25 cellular contexts compared by ENCODE assay signal in the genomic region with DNA sequence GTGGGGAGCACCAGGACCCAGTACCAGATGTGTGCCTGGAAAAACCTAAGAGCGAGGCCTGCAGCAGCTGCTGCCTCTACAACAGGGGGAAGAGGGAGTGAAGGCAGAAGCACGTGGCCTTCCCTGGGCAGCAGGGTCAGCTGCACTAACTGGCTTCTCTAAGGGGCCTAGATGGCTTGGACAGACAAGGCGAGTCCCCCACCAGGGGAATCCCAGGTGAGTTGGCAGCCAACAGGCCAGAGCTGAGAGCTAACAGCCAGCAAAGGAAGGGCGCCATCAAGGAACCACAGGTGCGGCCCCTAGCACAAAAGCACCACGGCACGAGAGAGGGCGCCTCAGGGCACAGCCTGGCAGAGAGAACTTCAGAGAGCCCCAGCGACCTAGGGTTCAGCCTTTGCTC. TPM values are rescaled to one million over a fixed set of nuclear protein-coding genes. Genes with fewer than 3 reads are reported as not detected.
A peak's percentile ranks its signal among the peaks of the same experiment; 100 is the strongest.
DNase-seq lines count a peak whose midpoint lies in the region; ATAC-seq and TF ChIP-seq lines count a peak whose summit lies in the region.
"Had no signal": no experiment of that assay in that cellular context is flagged by ENCODE, and none has a peak within 500 bp of the region (broad histone marks: within the 10 kb centered on the region; RNA-seq: fewer than 3 reads in every experiment).

No MANE protein-coding gene starts in this region.

- TF ChIP-seq CTCF in heart right ventricle (IDR thresholded peaks at IDR 0.05): no peak
- TF ChIP-seq CTCF in chondrocyte (IDR thresholded peaks at IDR 0.05): no peak
- no peak for TF ChIP-seq CTCF in GM10248 (IDR thresholded peaks at IDR 0.05; ENCODE audit: control extremely low read depth, extremely low read depth, low read depth, missing control alignments)
- TF ChIP-seq CTCF in stomach (IDR thresholded peaks at IDR 0.05): no peak

- DNase-seq in cardiac septum (ENCODE audit: low spot score) (peak; percentile 67), heart right ventricle (no peak), chondrocyte (ENCODE audit: low spot score) (peak; percentile 48), neuronal stem cell (ENCODE audit: low spot score) (no peak), GM10248 (ENCODE audit: extremely low spot score) (no peak), stomach (no peak)
- DNase-seq: AML-193; CD4-positive, alpha-beta T cell; COR-L47; Kasumi-1; NCI-H2029; NCI-H446; NCI-H526; NCI-H82; NK-92 treated with Interleukin-12 subunit alpha and Interleukin-12 subunit beta, amount 100 ng/mL, for 24 hours; PC-9; SHP77 had no signal

- intact Hi-C loops in cardiac septum (cut with DNase I) (no loop called here), heart right ventricle (cut with DNase I) (no loop called here), stomach (cut with DNase I; ENCODE audit: low total_unique reads) (no loop called here)

- H3K4me3 ChIP-seq in heart right ventricle: no peak overlapping the region
- peak overlapping the region in 1 of 2 donors; percentile 46 for H3K4me3 ChIP-seq in neuronal stem cell (ENCODE audit: low read length in 2 of 2)
- no peak overlapping the region for H3K4me3 ChIP-seq in stomach
- H3K4me3 ChIP-seq: BLaER1 treated with 17β-estradiol and CSF1 and Interleukin-3, amounts not matched to agents 10 nM and 100 nM; PC-9 had no signal

- CTCF ChIA-PET in GM10248 (lab: Yijun Ruan, JAX): interaction anchor here (1.2 kb wide), 1 partner anchor 19 kb away, joined by 3 read pairs; no protein-coding TSS in a partner anchor

- H2BK5ac ChIP-seq in neuronal stem cell (ENCODE audit: low read length): no peak overlapping the region

- no peak for TF ChIP-seq POLR2A in stomach (IDR thresholded peaks at IDR 0.05)

- H2AFZ ChIP-seq in neuronal stem cell (ENCODE audit: low read length): no peak overlapping the region
- H2AFZ ChIP-seq: PC-9 had no signal

- H2BK120ac ChIP-seq in neuronal stem cell (ENCODE audit: low read depth, low read length): no peak overlapping the region

- H3K27me3 ChIP-seq in heart right ventricle (peaks cover 0 to 22% (median 0%) of the 10 kb centered on the region in 7 donors), neuronal stem cell (ENCODE audit: control insufficient read depth in 3 of 3, insufficient read depth in 3 of 3, low read depth in 1 of 3, low read length in 3 of 3) (no peaks in the 10 kb centered on the region), stomach (peaks cover 0 to 9% (median 0%) of the 10 kb centered on the region in 3 donors)
- H3K27me3 ChIP-seq: BLaER1 treated with 17β-estradiol and CSF1 and Interleukin-3, amounts not matched to agents 10 nM and 100 nM had no signal

- no peaks in the 10 kb centered on the region for H3K9me3 ChIP-seq in heart right ventricle
- H3K9me3 ChIP-seq in neuronal stem cell (replicated peaks in 1 of 2; ENCODE audit: control insufficient read depth in 2 of 2, insufficient read depth in 1 of 2, low read depth in 1 of 2, low read length in 2 of 2): no peaks in the 10 kb centered on the region
- H3K9me3 ChIP-seq in stomach: no peaks in the 10 kb centered on the region
- H3K9me3 ChIP-seq: BLaER1 treated with 17β-estradiol and CSF1 and Interleukin-3, amounts not matched to agents 10 nM and 100 nM had no signal

- no peak overlapping the region for H3K4me2 ChIP-seq in neuronal stem cell (ENCODE audit: insufficient read depth, low read length, poor library complexity, severe bottlenecking)
- H3K4me2 ChIP-seq: BLaER1 treated with 17β-estradiol and CSF1 and Interleukin-3, amounts not matched to agents 10 nM and 100 nM; PC-9 had no signal

- no peak overlapping the region for H3K4ac ChIP-seq in neuronal stem cell (ENCODE audit: low read length)

- no peak overlapping the region for H2BK15ac ChIP-seq in neuronal stem cell (ENCODE audit: low read length)

- no peak for TF ChIP-seq EP300 in stomach (IDR thresholded peaks at IDR 0.05)

- no peaks in the 10 kb centered on the region for H3K36me3 Mint-ChIP-seq in chondrocyte (ENCODE audit: low read depth)

- H3K36me3 ChIP-seq in heart right ventricle (no peaks in the 10 kb centered on the region), neuronal stem cell (replicated peaks in 1 of 2; ENCODE audit: control insufficient read depth in 2 of 2, insufficient read depth in 2 of 2, low read length in 2 of 2) (no peaks in the 10 kb centered on the region), stomach (no peaks in the 10 kb centered on the region)
- H3K36me3 ChIP-seq: BLaER1 treated with 17β-estradiol and CSF1 and Interleukin-3, amounts not matched to agents 10 nM and 100 nM had no signal

- H4K8ac ChIP-seq in neuronal stem cell (ENCODE audit: low read depth, low read length): no peak overlapping the region

- H3K14ac ChIP-seq in neuronal stem cell (ENCODE audit: low read length): no peak overlapping the region

- H3K27ac ChIP-seq in heart right ventricle: no peak overlapping the region
- H3K27ac ChIP-seq in neuronal stem cell (replicated peaks; ENCODE audit: low read length): no peak overlapping the region
- H3K27ac ChIP-seq in stomach: no peak overlapping the region
- H3K27ac ChIP-seq: BLaER1 treated with 17β-estradiol and CSF1 and Interleukin-3, amounts not matched to agents 10 nM and 100 nM; PC-9 had no signal

- H3K9me3 Mint-ChIP-seq in chondrocyte (ENCODE audit: low read depth): no peaks in the 10 kb centered on the region
- H3K9me3 Mint-ChIP-seq: CD4-positive, alpha-beta T cell had no signal

- no peak overlapping the region for H3K4me3 Mint-ChIP-seq in chondrocyte (ENCODE audit: unreplicated experiment)
- H3K4me3 Mint-ChIP-seq: CD4-positive, alpha-beta T cell had no signal

- H3K18ac ChIP-seq in neuronal stem cell (ENCODE audit: low read length): peak overlapping the region; percentile 21

- no peak for ATAC-seq in heart right ventricle
- ATAC-seq in GM21360 (IDR thresholded peaks at IDR 0.05; ENCODE audit: unreplicated experiment): no peak
- ATAC-seq: HepG2 had no signal

- H3K23ac ChIP-seq in neuronal stem cell (ENCODE audit: low read depth, low read length, poor library complexity): peak overlapping the region; percentile 21

- peaks cover 19% of the 10 kb centered on the region for H3K27me3 Mint-ChIP-seq in chondrocyte (ENCODE audit: low read depth)

- no peak overlapping the region for H4K91ac ChIP-seq in neuronal stem cell (ENCODE audit: low read depth, low read length, poor library complexity)

- H2AK5ac ChIP-seq in neuronal stem cell (ENCODE audit: low read depth, low read length): peak overlapping the region; percentile 22

- H3K27ac Mint-ChIP-seq in chondrocyte (ENCODE audit: unreplicated experiment): no peak overlapping the region
- H3K27ac Mint-ChIP-seq: CD4-positive, alpha-beta T cell had no signal

- WGBS in heart right ventricle, 2 donors: 86 to 88% methylated on average over 9 of the region's 9 CpGs
- WGBS in neuronal stem cell (ENCODE audit: extremely low coverage in 2 of 2, insufficient read length in 2 of 2, insufficient replicate concordance in 1 of 2), 2 donors: no CpG with 5 or more reads among the region's 9 CpGs
- WGBS in stomach, 5 donors: 81 to 85% (median 84%) methylated on average over 9 of the region's 9 CpGs

- H3K4me1 ChIP-seq in heart right ventricle (peaks cover 0 to 11% (median 0%) of the 10 kb centered on the region in 9 donors), neuronal stem cell (ENCODE audit: control insufficient read depth in 2 of 2, insufficient read depth in 1 of 2, low read depth in 1 of 2, low read length in 2 of 2) (peaks cover 9 to 11% of the 10 kb centered on the region in 2 donors), stomach (peaks cover 0 to 5% (median 0%) of the 10 kb centered on the region in 4 donors)

- H2BK12ac ChIP-seq in neuronal stem cell (ENCODE audit: low read length): peak overlapping the region; percentile 25

- H3K79me1 ChIP-seq in neuronal stem cell (ENCODE audit: low read depth, low read length): no peaks in the 10 kb centered on the region

- POLR2A ChIA-PET in GM10248 (lab: Yijun Ruan, JAX): no interaction called here

- no peak overlapping the region for H3K9ac ChIP-seq in neuronal stem cell (ENCODE audit: low read depth, low read length, poor library complexity)
- H3K9ac ChIP-seq: BLaER1 treated with 17β-estradiol and CSF1 and Interleukin-3, amounts not matched to agents 10 nM and 100 nM had no signal

- H3K4me1 Mint-ChIP-seq in chondrocyte (ENCODE audit: low read depth): peaks cover 6% of the 10 kb centered on the region

RNA-seq across cellular contexts. Expression of gene MAL, which starts 19.8 kb away (rescaled TPM):
- total RNA-seq in cardiac septum: 8.3 TPM
- total RNA-seq in heart right ventricle: 10 to 100 TPM in 1 of 10 donors, 1 to 10 TPM in 9; 1.5 to 10.5 (median 3.0) TPM
- polyA plus RNA-seq in heart right ventricle: 1 to 10 TPM; 4.2 to 9.1 TPM
- total RNA-seq in chondrocyte: not detected in 3 replicates
- 0.18 TPM for polyA plus RNA-seq in neuronal stem cell (2013, experiment 1 of 2)
- 0.19 TPM for polyA plus RNA-seq in neuronal stem cell (2013, experiment 2 of 2)
- 10 to 100 TPM in 3 of 5 donors, 1 to 10 TPM in 2; 3.2 to 95.5 (median 15.8) TPM for total RNA-seq in stomach
- polyA plus RNA-seq in stomach: 100 to 1,000 TPM in 1 of 3 donors, 10 to 100 TPM in 2; 14.8 to 198 (median 67.2) TPM
- total RNA-seq: H4, HepG2, HT-29, MCF 10A, RPMI7951, SK-MEL-5 had no signal
- polyA plus RNA-seq: HepG2 had no signal

Comparison
In these comparisons a context has a peak if more than half of its experiments do, and no peak if none do; other contexts are left out.
1. DNase-seq: peak in cardiac septum (single experiment) and chondrocyte (single experiment); none in heart right ventricle (0 of 2), neuronal stem cell (single experiment), GM10248 (single experiment) and stomach (single experiment).